1 cellular context compared by ENCODE assay signal in the genomic region with DNA sequence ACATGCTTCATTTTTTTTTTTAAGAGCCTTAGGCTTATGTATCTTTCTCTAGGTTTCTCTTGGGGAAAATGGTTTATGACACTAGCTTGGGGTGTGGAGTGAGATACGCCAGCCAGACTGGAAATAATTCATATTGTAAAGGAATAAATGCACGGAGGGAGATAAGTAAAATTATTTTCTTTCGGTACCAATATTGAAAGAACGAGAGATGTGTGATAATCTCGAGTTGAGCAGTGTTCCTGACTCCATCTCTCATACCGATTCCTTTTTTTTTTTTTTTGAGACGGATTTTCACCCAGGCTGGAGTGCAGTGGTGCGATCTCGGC.
TF ChIP-seq lines count a peak whose summit lies in the region.

No MANE protein-coding gene starts in this region.

TF ChIP-seq in K562, 482 proteins besides CTCF, POLR2A, EP300 and RAD21 (continued from another document):
- TF ChIP-seq CREBBP (IDR thresholded peaks at IDR 0.05; ENCODE audit: low read depth, low read length), result no peak
- TF ChIP-seq, protein P1, sequence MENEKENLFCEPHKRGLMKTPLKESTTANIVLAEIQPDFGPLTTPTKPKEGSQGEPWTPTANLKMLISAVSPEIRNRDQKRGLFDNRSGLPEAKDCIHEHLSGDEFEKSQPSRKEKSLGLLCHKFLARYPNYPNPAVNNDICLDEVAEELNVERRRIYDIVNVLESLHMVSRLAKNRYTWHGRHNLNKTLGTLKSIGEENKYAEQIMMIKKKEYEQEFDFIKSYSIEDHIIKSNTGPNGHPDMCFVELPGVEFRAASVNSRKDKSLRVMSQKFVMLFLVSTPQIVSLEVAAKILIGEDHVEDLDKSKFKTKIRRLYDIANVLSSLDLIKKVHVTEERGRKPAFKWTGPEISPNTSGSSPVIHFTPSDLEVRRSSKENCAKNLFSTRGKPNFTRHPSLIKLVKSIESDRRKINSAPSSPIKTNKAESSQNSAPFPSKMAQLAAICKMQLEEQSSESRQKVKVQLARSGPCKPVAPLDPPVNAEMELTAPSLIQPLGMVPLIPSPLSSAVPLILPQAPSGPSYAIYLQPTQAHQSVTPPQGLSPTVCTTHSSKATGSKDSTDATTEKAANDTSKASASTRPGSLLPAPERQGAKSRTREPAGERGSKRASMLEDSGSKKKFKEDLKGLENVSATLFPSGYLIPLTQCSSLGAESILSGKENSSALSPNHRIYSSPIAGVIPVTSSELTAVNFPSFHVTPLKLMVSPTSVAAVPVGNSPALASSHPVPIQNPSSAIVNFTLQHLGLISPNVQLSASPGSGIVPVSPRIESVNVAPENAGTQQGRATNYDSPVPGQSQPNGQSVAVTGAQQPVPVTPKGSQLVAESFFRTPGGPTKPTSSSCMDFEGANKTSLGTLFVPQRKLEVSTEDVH (IDR thresholded peaks at IDR 0.05; ENCODE audit: low read depth, partially characterized antibody), result peak; percentile 7
- TF ChIP-seq STAT5A (IDR thresholded peaks at IDR 0.05; ENCODE audit: borderline replicate concordance, low read length), result peak; percentile 22; the same call in 1 of the 2 replicates
- TF ChIP-seq, protein P2, sequence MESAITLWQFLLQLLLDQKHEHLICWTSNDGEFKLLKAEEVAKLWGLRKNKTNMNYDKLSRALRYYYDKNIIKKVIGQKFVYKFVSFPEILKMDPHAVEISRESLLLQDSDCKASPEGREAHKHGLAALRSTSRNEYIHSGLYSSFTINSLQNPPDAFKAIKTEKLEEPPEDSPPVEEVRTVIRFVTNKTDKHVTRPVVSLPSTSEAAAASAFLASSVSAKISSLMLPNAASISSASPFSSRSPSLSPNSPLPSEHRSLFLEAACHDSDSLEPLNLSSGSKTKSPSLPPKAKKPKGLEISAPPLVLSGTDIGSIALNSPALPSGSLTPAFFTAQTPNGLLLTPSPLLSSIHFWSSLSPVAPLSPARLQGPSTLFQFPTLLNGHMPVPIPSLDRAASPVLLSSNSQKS (CRISPR knock-in tag; IDR thresholded peaks at IDR 0.05), result no peak
